ENCODE assay signal across 1 cellular context in the genomic region with DNA sequence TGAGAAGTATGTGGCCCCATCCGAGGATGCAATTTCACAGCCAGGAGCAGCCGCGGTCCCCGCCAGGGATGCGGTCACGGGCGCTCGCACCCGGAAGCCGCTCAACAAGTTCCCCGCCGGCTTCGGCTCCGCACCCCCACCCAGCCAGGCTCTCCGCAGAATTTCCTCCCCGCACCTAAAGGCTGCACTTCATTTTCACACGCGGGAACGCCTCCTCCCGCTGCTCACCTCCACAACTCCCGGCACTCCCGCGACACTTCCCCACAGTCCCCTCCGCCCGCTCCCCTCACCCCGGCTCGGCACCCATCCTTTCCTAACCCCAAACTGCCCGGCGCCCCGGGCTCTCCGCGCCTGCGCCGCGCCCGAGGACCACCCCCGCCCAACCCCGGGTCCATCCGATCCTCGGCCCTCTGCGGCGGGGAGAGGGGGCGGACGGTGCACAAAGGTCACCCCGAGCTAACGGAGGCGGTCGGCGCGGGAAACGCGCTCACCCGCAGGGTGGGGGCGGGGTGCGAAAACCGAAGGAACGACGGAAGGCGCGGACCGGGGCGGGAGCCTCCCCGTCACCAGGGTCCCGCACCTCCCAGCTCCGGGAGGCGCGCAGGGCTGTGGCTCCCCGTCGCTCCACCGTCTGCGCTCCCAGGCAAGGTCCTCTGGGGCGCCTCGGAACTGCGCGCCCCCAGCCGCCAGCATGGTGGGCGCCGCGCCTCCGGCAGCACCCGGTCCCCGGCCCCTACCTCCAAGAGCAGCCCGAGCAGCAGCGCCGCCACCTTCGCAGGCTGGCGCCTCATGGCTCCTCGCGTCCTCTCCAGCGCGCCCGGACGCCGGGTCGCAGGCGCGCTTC.
A peak's percentile ranks its signal among the peaks of the same experiment; 100 is the strongest.
TF ChIP-seq lines count a peak whose summit lies in the region.

No MANE protein-coding gene starts in this region.

TF ChIP-seq in HepG2, 621 proteins besides CTCF, POLR2A, EP300 and RAD21 (continued from another document and continues in another):
- TF ChIP-seq, protein P1, sequence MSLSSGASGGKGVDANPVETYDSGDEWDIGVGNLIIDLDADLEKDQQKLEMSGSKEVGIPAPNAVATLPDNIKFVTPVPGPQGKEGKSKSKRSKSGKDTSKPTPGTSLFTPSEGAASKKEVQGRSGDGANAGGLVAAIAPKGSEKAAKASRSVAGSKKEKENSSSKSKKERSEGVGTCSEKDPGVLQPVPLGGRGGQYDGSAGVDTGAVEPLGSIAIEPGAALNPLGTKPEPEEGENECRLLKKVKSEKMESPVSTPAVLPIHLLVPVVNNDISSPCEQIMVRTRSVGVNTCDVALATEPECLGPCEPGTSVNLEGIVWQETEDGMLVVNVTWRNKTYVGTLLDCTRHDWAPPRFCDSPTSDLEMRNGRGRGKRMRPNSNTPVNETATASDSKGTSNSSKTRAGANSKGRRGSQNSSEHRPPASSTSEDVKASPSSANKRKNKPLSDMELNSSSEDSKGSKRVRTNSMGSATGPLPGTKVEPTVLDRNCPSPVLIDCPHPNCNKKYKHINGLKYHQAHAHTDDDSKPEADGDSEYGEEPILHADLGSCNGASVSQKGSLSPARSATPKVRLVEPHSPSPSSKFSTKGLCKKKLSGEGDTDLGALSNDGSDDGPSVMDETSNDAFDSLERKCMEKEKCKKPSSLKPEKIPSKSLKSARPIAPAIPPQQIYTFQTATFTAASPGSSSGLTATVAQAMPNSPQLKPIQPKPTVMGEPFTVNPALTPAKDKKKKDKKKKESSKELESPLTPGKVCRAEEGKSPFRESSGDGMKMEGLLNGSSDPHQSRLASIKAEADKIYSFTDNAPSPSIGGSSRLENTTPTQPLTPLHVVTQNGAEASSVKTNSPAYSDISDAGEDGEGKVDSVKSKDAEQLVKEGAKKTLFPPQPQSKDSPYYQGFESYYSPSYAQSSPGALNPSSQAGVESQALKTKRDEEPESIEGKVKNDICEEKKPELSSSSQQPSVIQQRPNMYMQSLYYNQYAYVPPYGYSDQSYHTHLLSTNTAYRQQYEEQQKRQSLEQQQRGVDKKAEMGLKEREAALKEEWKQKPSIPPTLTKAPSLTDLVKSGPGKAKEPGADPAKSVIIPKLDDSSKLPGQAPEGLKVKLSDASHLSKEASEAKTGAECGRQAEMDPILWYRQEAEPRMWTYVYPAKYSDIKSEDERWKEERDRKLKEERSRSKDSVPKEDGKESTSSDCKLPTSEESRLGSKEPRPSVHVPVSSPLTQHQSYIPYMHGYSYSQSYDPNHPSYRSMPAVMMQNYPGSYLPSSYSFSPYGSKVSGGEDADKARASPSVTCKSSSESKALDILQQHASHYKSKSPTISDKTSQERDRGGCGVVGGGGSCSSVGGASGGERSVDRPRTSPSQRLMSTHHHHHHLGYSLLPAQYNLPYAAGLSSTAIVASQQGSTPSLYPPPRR (CRISPR knock-in tag; IDR thresholded peaks at IDR 0.05; ENCODE audit: borderline replicate concordance) = peak; percentile 65; the same call in 1 of the 2 replicates
- TF ChIP-seq RARG (CRISPR knock-in tag; IDR thresholded peaks at IDR 0.05; ENCODE audit: low read depth) = no peak
- no peak for TF ChIP-seq PTBP1 (IDR thresholded peaks at IDR 0.05; ENCODE audit: low read depth, low read length, poor library complexity, severe bottlenecking)
- TF ChIP-seq, protein P2, sequence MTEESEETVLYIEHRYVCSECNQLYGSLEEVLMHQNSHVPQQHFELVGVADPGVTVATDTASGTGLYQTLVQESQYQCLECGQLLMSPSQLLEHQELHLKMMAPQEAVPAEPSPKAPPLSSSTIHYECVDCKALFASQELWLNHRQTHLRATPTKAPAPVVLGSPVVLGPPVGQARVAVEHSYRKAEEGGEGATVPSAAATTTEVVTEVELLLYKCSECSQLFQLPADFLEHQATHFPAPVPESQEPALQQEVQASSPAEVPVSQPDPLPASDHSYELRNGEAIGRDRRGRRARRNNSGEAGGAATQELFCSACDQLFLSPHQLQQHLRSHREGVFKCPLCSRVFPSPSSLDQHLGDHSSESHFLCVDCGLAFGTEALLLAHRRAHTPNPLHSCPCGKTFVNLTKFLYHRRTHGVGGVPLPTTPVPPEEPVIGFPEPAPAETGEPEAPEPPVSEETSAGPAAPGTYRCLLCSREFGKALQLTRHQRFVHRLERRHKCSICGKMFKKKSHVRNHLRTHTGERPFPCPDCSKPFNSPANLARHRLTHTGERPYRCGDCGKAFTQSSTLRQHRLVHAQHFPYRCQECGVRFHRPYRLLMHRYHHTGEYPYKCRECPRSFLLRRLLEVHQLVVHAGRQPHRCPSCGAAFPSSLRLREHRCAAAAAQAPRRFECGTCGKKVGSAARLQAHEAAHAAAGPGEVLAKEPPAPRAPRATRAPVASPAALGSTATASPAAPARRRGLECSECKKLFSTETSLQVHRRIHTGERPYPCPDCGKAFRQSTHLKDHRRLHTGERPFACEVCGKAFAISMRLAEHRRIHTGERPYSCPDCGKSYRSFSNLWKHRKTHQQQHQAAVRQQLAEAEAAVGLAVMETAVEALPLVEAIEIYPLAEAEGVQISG (CRISPR knock-in tag; IDR thresholded peaks at IDR 0.05) = peak; percentile 73
- peak; percentile 56; the same call in 1 of the 2 replicates for TF ChIP-seq ZNF331 (CRISPR knock-in tag; IDR thresholded peaks at IDR 0.05)
- 0 out of 2 replicates have a peak, but pooled peaks have one; percentile 14 for TF ChIP-seq FOXK1 (CRISPR knock-in tag; IDR thresholded peaks at IDR 0.05; ENCODE audit: borderline replicate concordance, low read depth)
- TF ChIP-seq TARDBP (CRISPR knock-in tag; IDR thresholded peaks at IDR 0.05) = no peak
- TF ChIP-seq, protein P3, sequence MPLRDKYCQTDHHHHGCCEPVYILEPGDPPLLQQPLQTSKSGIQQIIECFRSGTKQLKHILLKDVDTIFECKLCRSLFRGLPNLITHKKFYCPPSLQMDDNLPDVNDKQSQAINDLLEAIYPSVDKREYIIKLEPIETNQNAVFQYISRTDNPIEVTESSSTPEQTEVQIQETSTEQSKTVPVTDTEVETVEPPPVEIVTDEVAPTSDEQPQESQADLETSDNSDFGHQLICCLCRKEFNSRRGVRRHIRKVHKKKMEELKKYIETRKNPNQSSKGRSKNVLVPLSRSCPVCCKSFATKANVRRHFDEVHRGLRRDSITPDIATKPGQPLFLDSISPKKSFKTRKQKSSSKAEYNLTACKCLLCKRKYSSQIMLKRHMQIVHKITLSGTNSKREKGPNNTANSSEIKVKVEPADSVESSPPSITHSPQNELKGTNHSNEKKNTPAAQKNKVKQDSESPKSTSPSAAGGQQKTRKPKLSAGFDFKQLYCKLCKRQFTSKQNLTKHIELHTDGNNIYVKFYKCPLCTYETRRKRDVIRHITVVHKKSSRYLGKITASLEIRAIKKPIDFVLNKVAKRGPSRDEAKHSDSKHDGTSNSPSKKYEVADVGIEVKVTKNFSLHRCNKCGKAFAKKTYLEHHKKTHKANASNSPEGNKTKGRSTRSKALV (CRISPR knock-in tag; IDR thresholded peaks at IDR 0.05) = peak; percentile 80
- TF ChIP-seq, protein P4, sequence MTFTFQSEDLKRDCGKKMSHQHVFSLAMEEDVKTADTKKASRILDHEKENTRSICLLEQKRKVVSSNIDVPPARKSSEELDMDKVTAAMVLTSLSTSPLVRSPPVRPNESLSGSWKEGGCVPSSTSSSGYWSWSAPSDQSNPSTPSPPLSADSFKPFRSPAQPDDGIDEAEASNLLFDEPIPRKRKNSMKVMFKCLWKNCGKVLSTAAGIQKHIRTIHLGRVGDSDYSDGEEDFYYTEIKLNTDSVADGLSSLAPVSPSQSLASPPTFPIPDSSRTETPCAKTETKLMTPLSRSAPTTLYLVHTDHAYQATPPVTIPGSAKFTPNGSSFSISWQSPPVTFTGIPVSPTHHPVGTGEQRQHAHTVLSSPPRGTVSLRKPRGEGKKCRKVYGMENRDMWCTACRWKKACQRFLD (CRISPR knock-in tag; IDR thresholded peaks at IDR 0.05; ENCODE audit: borderline replicate concordance) = 0 out of 2 replicates have a peak, but pooled peaks have one; percentile 34
- TF ChIP-seq, protein P5, sequence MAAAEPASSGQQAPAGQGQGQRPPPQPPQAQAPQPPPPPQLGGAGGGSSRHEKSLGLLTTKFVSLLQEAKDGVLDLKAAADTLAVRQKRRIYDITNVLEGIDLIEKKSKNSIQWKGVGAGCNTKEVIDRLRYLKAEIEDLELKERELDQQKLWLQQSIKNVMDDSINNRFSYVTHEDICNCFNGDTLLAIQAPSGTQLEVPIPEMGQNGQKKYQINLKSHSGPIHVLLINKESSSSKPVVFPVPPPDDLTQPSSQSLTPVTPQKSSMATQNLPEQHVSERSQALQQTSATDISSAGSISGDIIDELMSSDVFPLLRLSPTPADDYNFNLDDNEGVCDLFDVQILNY (CRISPR knock-in tag; conservative IDR thresholded peaks at IDR 0.05) = peak; percentile 83
- TF ChIP-seq ZNF772 (CRISPR knock-in tag; IDR thresholded peaks at IDR 0.05) = peak; percentile 51; the same call in 1 of the 2 replicates
- TF ChIP-seq RFXANK (CRISPR knock-in tag; IDR thresholded peaks at IDR 0.05) = no peak
- TF ChIP-seq MAZ (IDR thresholded peaks at IDR 0.05; ENCODE audit: borderline replicate concordance, low read depth, low read length) = no peak
- TF ChIP-seq MAZ (CRISPR knock-in tag; IDR thresholded peaks at IDR 0.05; ENCODE audit: low read depth) = peak; percentile 63
- no peak for TF ChIP-seq ATF7 (IDR thresholded peaks at IDR 0.05)
- TF ChIP-seq ATF7 (CRISPR knock-in tag; IDR thresholded peaks at IDR 0.05) = 0 out of 2 replicates have a peak, but pooled peaks have one; percentile 34
- no peak for TF ChIP-seq PCBP2 (optimal IDR thresholded peaks at IDR 0.05; ENCODE audit: low read depth, low read length, poor library complexity, severe bottlenecking)
- TF ChIP-seq, protein P6, sequence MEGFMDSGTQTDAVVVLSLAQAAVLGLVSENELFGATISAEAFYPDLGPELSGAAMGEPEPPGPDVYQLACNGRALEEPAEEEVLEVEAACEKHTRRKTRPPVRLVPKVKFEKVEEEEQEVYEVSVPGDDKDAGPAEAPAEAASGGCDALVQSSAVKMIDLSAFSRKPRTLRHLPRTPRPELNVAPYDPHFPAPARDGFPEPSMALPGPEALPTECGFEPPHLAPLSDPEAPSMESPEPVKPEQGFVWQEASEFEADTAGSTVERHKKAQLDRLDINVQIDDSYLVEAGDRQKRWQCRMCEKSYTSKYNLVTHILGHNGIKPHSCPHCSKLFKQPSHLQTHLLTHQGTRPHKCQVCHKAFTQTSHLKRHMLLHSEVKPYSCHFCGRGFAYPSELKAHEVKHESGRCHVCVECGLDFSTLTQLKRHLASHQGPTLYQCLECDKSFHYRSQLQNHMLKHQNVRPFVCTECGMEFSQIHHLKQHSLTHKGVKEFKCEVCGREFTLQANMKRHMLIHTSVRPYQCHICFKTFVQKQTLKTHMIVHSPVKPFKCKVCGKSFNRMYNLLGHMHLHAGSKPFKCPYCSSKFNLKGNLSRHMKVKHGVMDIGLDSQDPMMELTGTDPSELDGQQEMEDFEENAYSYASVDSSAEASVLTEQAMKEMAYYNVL (CRISPR knock-in tag; IDR thresholded peaks at IDR 0.05; ENCODE audit: borderline replicate concordance) = 0 out of 2 replicates have a peak, but pooled peaks have one; percentile 22
- 0 out of 2 replicates have a peak, but pooled peaks have one; percentile 16 for TF ChIP-seq FOXA3 (CRISPR knock-in tag; IDR thresholded peaks at IDR 0.05)
- 0 out of 2 replicates have a peak, but pooled peaks have one; percentile 22 for TF ChIP-seq THAP11 (CRISPR knock-in tag; IDR thresholded peaks at IDR 0.05)
- TF ChIP-seq, protein P7, sequence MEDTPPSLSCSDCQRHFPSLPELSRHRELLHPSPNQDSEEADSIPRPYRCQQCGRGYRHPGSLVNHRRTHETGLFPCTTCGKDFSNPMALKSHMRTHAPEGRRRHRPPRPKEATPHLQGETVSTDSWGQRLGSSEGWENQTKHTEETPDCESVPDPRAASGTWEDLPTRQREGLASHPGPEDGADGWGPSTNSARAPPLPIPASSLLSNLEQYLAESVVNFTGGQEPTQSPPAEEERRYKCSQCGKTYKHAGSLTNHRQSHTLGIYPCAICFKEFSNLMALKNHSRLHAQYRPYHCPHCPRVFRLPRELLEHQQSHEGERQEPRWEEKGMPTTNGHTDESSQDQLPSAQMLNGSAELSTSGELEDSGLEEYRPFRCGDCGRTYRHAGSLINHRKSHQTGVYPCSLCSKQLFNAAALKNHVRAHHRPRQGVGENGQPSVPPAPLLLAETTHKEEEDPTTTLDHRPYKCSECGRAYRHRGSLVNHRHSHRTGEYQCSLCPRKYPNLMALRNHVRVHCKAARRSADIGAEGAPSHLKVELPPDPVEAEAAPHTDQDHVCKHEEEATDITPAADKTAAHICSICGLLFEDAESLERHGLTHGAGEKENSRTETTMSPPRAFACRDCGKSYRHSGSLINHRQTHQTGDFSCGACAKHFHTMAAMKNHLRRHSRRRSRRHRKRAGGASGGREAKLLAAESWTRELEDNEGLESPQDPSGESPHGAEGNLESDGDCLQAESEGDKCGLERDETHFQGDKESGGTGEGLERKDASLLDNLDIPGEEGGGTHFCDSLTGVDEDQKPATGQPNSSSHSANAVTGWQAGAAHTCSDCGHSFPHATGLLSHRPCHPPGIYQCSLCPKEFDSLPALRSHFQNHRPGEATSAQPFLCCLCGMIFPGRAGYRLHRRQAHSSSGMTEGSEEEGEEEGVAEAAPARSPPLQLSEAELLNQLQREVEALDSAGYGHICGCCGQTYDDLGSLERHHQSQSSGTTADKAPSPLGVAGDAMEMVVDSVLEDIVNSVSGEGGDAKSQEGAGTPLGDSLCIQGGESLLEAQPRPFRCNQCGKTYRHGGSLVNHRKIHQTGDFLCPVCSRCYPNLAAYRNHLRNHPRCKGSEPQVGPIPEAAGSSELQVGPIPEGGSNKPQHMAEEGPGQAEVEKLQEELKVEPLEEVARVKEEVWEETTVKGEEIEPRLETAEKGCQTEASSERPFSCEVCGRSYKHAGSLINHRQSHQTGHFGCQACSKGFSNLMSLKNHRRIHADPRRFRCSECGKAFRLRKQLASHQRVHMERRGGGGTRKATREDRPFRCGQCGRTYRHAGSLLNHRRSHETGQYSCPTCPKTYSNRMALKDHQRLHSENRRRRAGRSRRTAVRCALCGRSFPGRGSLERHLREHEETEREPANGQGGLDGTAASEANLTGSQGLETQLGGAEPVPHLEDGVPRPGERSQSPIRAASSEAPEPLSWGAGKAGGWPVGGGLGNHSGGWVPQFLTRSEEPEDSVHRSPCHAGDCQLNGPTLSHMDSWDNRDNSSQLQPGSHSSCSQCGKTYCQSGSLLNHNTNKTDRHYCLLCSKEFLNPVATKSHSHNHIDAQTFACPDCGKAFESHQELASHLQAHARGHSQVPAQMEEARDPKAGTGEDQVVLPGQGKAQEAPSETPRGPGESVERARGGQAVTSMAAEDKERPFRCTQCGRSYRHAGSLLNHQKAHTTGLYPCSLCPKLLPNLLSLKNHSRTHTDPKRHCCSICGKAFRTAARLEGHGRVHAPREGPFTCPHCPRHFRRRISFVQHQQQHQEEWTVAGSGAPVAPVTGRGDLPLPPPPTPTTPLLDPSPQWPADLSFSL (CRISPR knock-in tag; IDR thresholded peaks at IDR 0.05) = no peak
- TF ChIP-seq, protein P8, sequence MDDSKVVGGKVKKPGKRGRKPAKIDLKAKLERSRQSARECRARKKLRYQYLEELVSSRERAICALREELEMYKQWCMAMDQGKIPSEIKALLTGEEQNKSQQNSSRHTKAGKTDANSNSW (CRISPR knock-in tag; IDR thresholded peaks at IDR 0.05; ENCODE audit: borderline replicate concordance) = no peak
- no peak for TF ChIP-seq SMAD9 (CRISPR knock-in tag; IDR thresholded peaks at IDR 0.05)
- TF ChIP-seq, protein P9, sequence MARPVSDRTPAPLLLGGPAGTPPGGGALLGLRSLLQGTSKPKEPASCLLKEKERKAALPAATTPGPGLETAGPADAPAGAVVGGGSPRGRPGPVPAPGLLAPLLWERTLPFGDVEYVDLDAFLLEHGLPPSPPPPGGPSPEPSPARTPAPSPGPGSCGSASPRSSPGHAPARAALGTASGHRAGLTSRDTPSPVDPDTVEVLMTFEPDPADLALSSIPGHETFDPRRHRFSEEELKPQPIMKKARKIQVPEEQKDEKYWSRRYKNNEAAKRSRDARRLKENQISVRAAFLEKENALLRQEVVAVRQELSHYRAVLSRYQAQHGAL (CRISPR knock-in tag; IDR thresholded peaks at IDR 0.05; ENCODE audit: not compliant biosample characterization) = no peak
- no peak for TF ChIP-seq KLF15 (CRISPR knock-in tag; IDR thresholded peaks at IDR 0.05; ENCODE audit: borderline replicate concordance)
- no peak; the same call in 1 of the 2 replicates for TF ChIP-seq ZNF619 (CRISPR knock-in tag; IDR thresholded peaks at IDR 0.05)
- TF ChIP-seq ATF7-NPFF (CRISPR knock-in tag; IDR thresholded peaks at IDR 0.05; ENCODE audit: low read depth) = peak; percentile 67; the same call in 1 of the 2 replicates
- peak; percentile 66; the same call in 1 of the 2 replicates for TF ChIP-seq REL (CRISPR knock-in tag; conservative IDR thresholded peaks at IDR 0.05)
